In the genomic region with DNA sequence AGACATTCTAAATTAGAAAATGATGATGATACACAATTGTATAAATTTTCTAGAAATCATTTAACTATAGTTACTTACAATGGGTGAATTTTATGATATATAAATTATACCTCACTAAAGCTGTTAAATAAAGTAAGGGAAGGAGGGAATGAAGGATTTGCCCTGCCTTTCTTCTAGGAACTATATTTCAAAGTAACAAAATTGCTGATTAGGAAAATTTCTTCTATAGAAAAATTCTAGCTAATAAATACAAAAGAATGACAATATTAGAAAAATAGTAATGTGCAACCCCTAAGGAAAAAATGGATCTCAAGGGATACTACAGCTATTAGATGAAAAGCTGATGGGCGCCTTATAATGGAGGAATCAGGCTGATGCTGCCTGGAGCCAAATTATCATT, we compare ENCODE assay signal across 7 cellular contexts. TPM values are rescaled to one million over a fixed set of nuclear protein-coding genes. Genes with fewer than 3 reads are reported as not detected.
"Had no signal": no experiment of that assay in that cellular context is flagged by ENCODE, and none has a peak within 500 bp of the region (broad histone marks: within the 10 kb centered on the region; RNA-seq: fewer than 3 reads in every experiment).

No MANE protein-coding gene starts in this region.

- DNase-seq: GDM1, GF-D8 had no signal

- FAIRE-seq: GM12878, GM12891, GM12892, GM18507, GM19239 had no signal

- H3K4me3 ChIP-seq: GM12878 had no signal

- ATAC-seq: GM12878 had no signal

RNA-seq across cellular contexts. Expression of a gene that starts 23.1 kb away (rescaled TPM):
- total RNA-seq: GM12878 had no signal
